33 cellular contexts compared by ENCODE assay signal in genomic region chr20:1315804-1316203, GRCh38. TPM values are rescaled to one million over a fixed set of nuclear protein-coding genes. Genes with fewer than 3 reads are reported as not detected.
DNase-seq lines count a peak whose midpoint lies in the region; ATAC-seq, FAIRE-seq and TF ChIP-seq lines count a peak whose summit lies in the region.
"Had no signal": no experiment of that assay in that cellular context is flagged by ENCODE, and none has a peak within 500 bp of the region (broad histone marks: within the 10 kb centered on the region; RNA-seq: fewer than 3 reads in every experiment).

No MANE protein-coding gene starts in this region.

- intact Hi-C loops in HepG2 (cut with micrococcal nuclease; ENCODE audit: unreplicated experiment) (loop anchor here (2.0 kb wide), 1 partner anchor 83 kb away; no protein-coding TSS in a partner anchor), right lobe of liver (cut with DNase I) (no loop called here), K562 (cut with micrococcal nuclease) (loop anchor here (10.0 kb wide), 1 partner anchor 189 kb away; no protein-coding TSS in a partner anchor)

- H3K9me1 ChIP-seq in K562 (ENCODE audit: control insufficient read depth, insufficient read depth, low read length): no peaks in the 10 kb centered on the region

- BruUV-seq in HepG2 (replicated peaks; lab: Mats Ljungman, UMichigan) (no TSS peak), K562 (replicated peaks; lab: Mats Ljungman, UMichigan) (no TSS peak)

- H3K36me3 ChIP-seq in HepG2 (replicated peaks in 1 of 2; ENCODE audit: control insufficient read depth in 1 of 2, insufficient read depth in 2 of 2, low read length in 2 of 2) (no peaks in the 10 kb centered on the region), right lobe of liver (no peaks in the 10 kb centered on the region), HEK293 (ENCODE audit: control insufficient read depth in 2 of 2, insufficient read depth in 1 of 2, low read length in 2 of 2) (no peaks in the 10 kb centered on the region), K562 (ENCODE audit: control insufficient read depth, insufficient read depth, low read length) (no peaks in the 10 kb centered on the region)
- H3K36me3 ChIP-seq: BE2C; BLaER1; BLaER1 treated with 17β-estradiol and CSF1 and Interleukin-3, amounts not matched to agents 10 nM and 100 nM had no signal

- in situ Hi-C loops in HepG2 (cut with HindIII; ENCODE audit: extremely low pct_ligation_motif_present, low pct_unique_long_range_greater_than_20kb) (no loop called here), K562 (cut with MboI) (no loop called here)

- H3K9me3 ChIP-seq in HepG2 (ENCODE audit: low read length) (no peaks in the 10 kb centered on the region), right lobe of liver (no peaks in the 10 kb centered on the region), HEK293 (ENCODE audit: control insufficient read depth, insufficient read depth, low read depth, low read length) (no peaks in the 10 kb centered on the region), K562 (replicated peaks; ENCODE audit: control insufficient read depth, insufficient read depth, low read depth, low read length) (no peaks in the 10 kb centered on the region)
- H3K9me3 ChIP-seq: A549, BE2C, BLaER1, Caco-2 had no signal

- peaks cover 24% of the 10 kb centered on the region for H3K4me1 ChIP-seq in HepG2 (ENCODE audit: insufficient read depth, low read length)
- peaks cover 0 to 13% (median 2%) of the 10 kb centered on the region in 4 donors for H3K4me1 ChIP-seq in right lobe of liver
- H3K4me1 ChIP-seq in HEK293 (ENCODE audit: control insufficient read depth, insufficient read depth, low read length): 0 out of 2 replicates have a peak, but pooled peaks cover 2% of the 10 kb centered on the region
- peaks cover 0 to 9% of the 10 kb centered on the region in 2 experiments; a peak in 3 of 5 replicates for H3K4me1 ChIP-seq in K562 (replicated peaks in 1 of 2; ENCODE audit: control insufficient read depth in 2 of 2, insufficient read depth in 2 of 2, low read length in 2 of 2)
- H3K4me1 ChIP-seq: BE2C, Caco-2 had no signal

- H3K4me2 ChIP-seq in HepG2 (ENCODE audit: low read depth, low read length) (no peak overlapping the region), K562 (ENCODE audit: insufficient read depth, low read length) (no peak overlapping the region)
- H3K4me2 ChIP-seq: A549; BLaER1; BLaER1 treated with 17β-estradiol and CSF1 and Interleukin-3, amounts not matched to agents 10 nM and 100 nM had no signal

- no peak for TF ChIP-seq CTCF in HepG2 (CRISPR knock-in tag; IDR thresholded peaks at IDR 0.05)
- TF ChIP-seq CTCF in right lobe of liver (IDR thresholded peaks at IDR 0.05): no peak
- no peak for TF ChIP-seq CTCF in HEK293 (tag by site-specific recombination; IDR thresholded peaks at IDR 0.05)
- no peak for TF ChIP-seq CTCF in K562 (IDR thresholded peaks at IDR 0.05 in 2 of 3, conservative IDR thresholded peaks at IDR 0.05 in 1 of 3; ENCODE audit: insufficient read depth in 2 of 3, low read depth in 1 of 3, low read length in 3 of 3)

- POLR2A ChIA-PET in HepG2 (lab: Yijun Ruan, JAX) (interaction anchor here (2.1 kb wide), 1 partner anchor 10 kb away, joined by 8 read pairs; no protein-coding TSS in a partner anchor), HEK293 (lab: Yijun Ruan, JAX) (no interaction called here), K562 (lab: Yijun Ruan, JAX) (interaction anchor here (0.9 to 1.1 kb wide), 2 partner anchors 9 to 10 kb away, joined by 3 read pairs; no protein-coding TSS in a partner anchor)

- WGBS in HepG2 (ENCODE audit: low lambda C conversion rate): 52% methylated on average over 5 of the region's 5 CpGs
- WGBS in right lobe of liver (ENCODE audit: insufficient coverage, low coverage, low lambda C conversion rate, missing lambda C conversion rate): 70% methylated on average over 5 of the region's 5 CpGs
- 55% methylated on average over 5 of the region's 5 CpGs for WGBS in K562 (ENCODE audit: insufficient coverage, low coverage, missing lambda C conversion rate)

- H2AFZ ChIP-seq in HepG2 (ENCODE audit: low read length): no peak overlapping the region
- H2AFZ ChIP-seq in K562 (ENCODE audit: low read depth, low read length): no peak overlapping the region

- ATAC-seq in HepG2 (no peak), right lobe of liver (no peak), K562 (no peak)
- ATAC-seq in activated CD4-positive, CD25-positive, alpha-beta regulatory T cell treated with anti-CD3 and anti-CD28 coated beads, Interleukin-2, amount 50 U/mL, for 24 hours: no peak
- ATAC-seq: A549; CD8-positive, alpha-beta T cell had no signal

- H3K27me3 ChIP-seq in HepG2 (ENCODE audit: control insufficient read depth in 1 of 2, insufficient read depth in 2 of 2, low read length in 2 of 2) (peaks cover 0 to 2% of the 10 kb centered on the region in 2 experiments; a peak in 1 of 5 replicates), right lobe of liver (no peaks in the 10 kb centered on the region), K562 (ENCODE audit: control insufficient read depth in 2 of 2, insufficient read depth in 2 of 2, low read length in 2 of 2) (no peaks in the 10 kb centered on the region)
- H3K27me3 ChIP-seq: BE2C; BLaER1; BLaER1 treated with 17β-estradiol and CSF1 and Interleukin-3, amounts not matched to agents 10 nM and 100 nM had no signal

- H3K27ac ChIP-seq in HepG2 (ENCODE audit: extremely low read length, insufficient read depth, low read length) (no peak overlapping the region), right lobe of liver (no peak overlapping the region), HEK293 (ENCODE audit: extremely low read depth, low read depth, low read length) (no peak overlapping the region), K562 (ENCODE audit: extremely low read depth, low read depth, low read length) (no peak overlapping the region)
- H3K27ac ChIP-seq: 22Rv1; A549; BLaER1; BLaER1 treated with 17β-estradiol and CSF1 and Interleukin-3, amounts not matched to agents 10 nM and 100 nM; C4-2B had no signal

- H3K9ac ChIP-seq in HepG2 (ENCODE audit: insufficient read depth, low read depth, low read length) (no peak overlapping the region), K562 (ENCODE audit: insufficient read depth in 1 of 2, low read depth in 2 of 2, low read length in 2 of 2) (no peak overlapping the region)
- H3K9ac ChIP-seq: BLaER1; BLaER1 treated with 17β-estradiol and CSF1 and Interleukin-3, amounts not matched to agents 10 nM and 100 nM had no signal

- no peak for TF ChIP-seq RAD21 in HepG2 (CRISPR knock-in tag; IDR thresholded peaks at IDR 0.05)
- TF ChIP-seq RAD21 in K562 (CRISPR knock-in tag; conservative IDR thresholded peaks at IDR 0.05 in 1 of 2, IDR thresholded peaks at IDR 0.05 in 1 of 2): no peak

- H3K79me2 ChIP-seq in HepG2 (ENCODE audit: insufficient read depth, low read length): no peaks in the 10 kb centered on the region
- no peaks in the 10 kb centered on the region for H3K79me2 ChIP-seq in K562 (ENCODE audit: control insufficient read depth, insufficient read depth, low read length)

- TF ChIP-seq POLR2A in HepG2 (IDR thresholded peaks at IDR 0.05; ENCODE audit: insufficient read depth in 1 of 2, low read depth in 2 of 2, low read length in 2 of 2): no peak
- TF ChIP-seq POLR2A in right lobe of liver (IDR thresholded peaks at IDR 0.05): no peak
- TF ChIP-seq POLR2A in K562 (conservative IDR thresholded peaks at IDR 0.05): no peak

- TF ChIP-seq EP300 in HepG2 (IDR thresholded peaks at IDR 0.05; ENCODE audit: low read depth in 2 of 2, low read length in 2 of 2): no peak
- no peak for TF ChIP-seq EP300 in HepG2 (CRISPR knock-in tag; IDR thresholded peaks at IDR 0.05; ENCODE audit: borderline replicate concordance)
- no peak for TF ChIP-seq EP300 in K562 (IDR thresholded peaks at IDR 0.05; ENCODE audit: low read length)

- CTCF ChIA-PET in HepG2 (lab: Yijun Ruan, JAX; ENCODE audit: low intra/inter-chr PET ratio, low total read pairs): interaction anchor here (6.5 kb wide), 1 partner anchor 122 kb away, joined by 122 read pairs; no protein-coding TSS in a partner anchor
- CTCF ChIA-PET in HEK293 (lab: Yijun Ruan, JAX): interaction anchor here (0.7 to 2.0 kb wide), 6 partner anchors 8 to 187 kb away, joined by 3 to 10 read pairs (median 4); no protein-coding TSS in a partner anchor
- CTCF ChIA-PET in K562 (lab: Yijun Ruan, JAX; ENCODE audit: low intra/inter-chr PET ratio): no interaction called here

- FAIRE-seq in HepG2 (lab: Jason Lieb, UNC): no peak
- no peak for FAIRE-seq in K562 (lab: Jason Lieb, UNC)
- FAIRE-seq: A204.1, A549, D721Med had no signal

- DNase-seq in HepG2 (ENCODE audit: low spot score) (no peak), right lobe of liver (no peak), K562 (ENCODE audit: extremely low read depth in 1 of 4, low spot score in 3 of 4) (no peak), NCI-H2107 (lab: John Stamatoyannopoulos, UW) (no peak)
- DNase-seq: 8988T; ACHN; AML-193; BE2C; C1 segment of cervical spinal cord; Caco-2; Calu3; CD4-positive, alpha-beta memory T cell; CD4-positive, alpha-beta T cell; CD4-positive, CD25-positive, alpha-beta regulatory T cell; CD8-positive, alpha-beta memory T cell; CD8-positive, alpha-beta T cell; COR-L47; DMS 273 treated with DMSO at 0.1 percent for 48 hours; DMS153; DMS53; DMS79; DMS79 treated with DMSO at 0.1 percent for 48 hours; DND-41; EL had no signal

- H4K20me1 ChIP-seq in HepG2 (ENCODE audit: insufficient read depth, low read length) (no peaks in the 10 kb centered on the region), K562 (replicated peaks; ENCODE audit: control insufficient read depth, insufficient read depth, low read length) (no peaks in the 10 kb centered on the region)
- H4K20me1 ChIP-seq: BLaER1; BLaER1 treated with 17β-estradiol and CSF1 and Interleukin-3, amounts not matched to agents 10 nM and 100 nM had no signal

- H3K4me3 ChIP-seq in HepG2 (replicated peaks in 1 of 3; ENCODE audit: insufficient read depth in 1 of 3, low read depth in 2 of 3, low read length in 3 of 3): no peak overlapping the region
- no peak overlapping the region for H3K4me3 ChIP-seq in right lobe of liver
- no peak overlapping the region for H3K4me3 ChIP-seq in HEK293 (ENCODE audit: low read depth, low read length)
- H3K4me3 ChIP-seq in K562: no peak overlapping the region
- H3K4me3 ChIP-seq: A549; BLaER1; BLaER1 treated with 17β-estradiol and CSF1 and Interleukin-3, amounts not matched to agents 10 nM and 100 nM had no signal

RNA-seq across cellular contexts. Expression of gene SDCBP2, which starts 13.1 kb away (rescaled TPM):
- total RNA-seq in HepG2 (2016; rRNA removed; fragmentation: Illumina TruSeq; extraction: Trizol) (0.87 and 1.2 TPM in 2 replicates), right lobe of liver (10 to 100 TPM in 3 of 6 experiments, 1 to 10 TPM in 3; 2.0 to 43.3 (median 16.6) TPM), K562 (2014; rRNA removed) (0.27 and 1.6 TPM in 2 replicates), K562 (2014; rRNA removed; fragmentation: Illumina TruSeq; extraction: Trizol) (0.77 and 0.80 TPM in 2 replicates), K562 (2015; rRNA removed; fragmentation: Illumina TruSeq; extraction: Trizol) (0.91 and 1.2 TPM in 2 replicates), K562 (2021) (1.0 and 1.2 TPM in 2 replicates)
- total RNA-seq in HepG2 (2016; cell fraction: cytosol; rRNA removed; fragmentation: Illumina TruSeq; extraction: Trizol; ENCODE audit: low read depth): 0.79 and 0.91 TPM in 2 replicates
- 0.89 and 1.1 TPM in 2 replicates for total RNA-seq in HepG2 (2016; cell fraction: insoluble cytoplasmic fraction; rRNA removed; fragmentation: Illumina TruSeq; extraction: Trizol)
- total RNA-seq in HepG2 (2016; cell fraction: membrane; rRNA removed; fragmentation: Illumina TruSeq; extraction: Trizol): 0.48 and 0.93 TPM in 2 replicates
- 0.66 and 0.81 TPM in 2 replicates for total RNA-seq in HepG2 (2016; cell fraction: nucleus; rRNA removed; fragmentation: Illumina TruSeq; extraction: Trizol)
- polyA plus RNA-seq in HepG2 (2011; rRNA removed) (2.4 and 2.9 TPM in 2 replicates), K562 (2011; rRNA removed) (0.71 and 2.1 TPM in 2 replicates), K562 (2014; fragmentation: Illumina TruSeq; extraction: Trizol) (0.97 and 1.3 TPM in 2 replicates), K562 (2014; fragmentation: Nextera tagmentation; extraction: Ambion mirVana) (under 1 TPM; 0.06 to 0.07 TPM), K562 (2014; rRNA removed) (1.2 and 1.3 TPM in 2 replicates)
- 2.5 and 3.1 TPM in 2 replicates for polyA plus RNA-seq in HepG2 (2011; cell fraction: cytosol; rRNA removed)
- polyA plus RNA-seq in HepG2 (2011; cell fraction: nucleus; rRNA removed): 6.1 and 6.2 TPM in 2 replicates
- polyA plus RNA-seq in HepG2 (2012): 2.1 and 4.3 TPM in 2 replicates
- 0.62 and 0.94 TPM in 2 replicates for polyA plus RNA-seq in HepG2 (2016; cell fraction: cytosol; fragmentation: Illumina TruSeq; extraction: Trizol; ENCODE audit: low read depth)
- 0.67 and 0.96 TPM in 2 replicates for polyA plus RNA-seq in HepG2 (2016; cell fraction: insoluble cytoplasmic fraction; fragmentation: Illumina TruSeq; extraction: Trizol; ENCODE audit: low read depth)
- 0.65 and 0.68 TPM in 2 replicates for polyA plus RNA-seq in HepG2 (2016; cell fraction: membrane; fragmentation: Illumina TruSeq; extraction: Trizol; ENCODE audit: low read depth)
- 1.5 and 1.6 TPM in 2 replicates for polyA plus RNA-seq in HepG2 (2016; cell fraction: nucleus; fragmentation: Illumina TruSeq; extraction: Trizol; ENCODE audit: insufficient read depth, low read depth)
- 0.42 and 0.92 TPM in 2 replicates for polyA minus RNA-seq in HepG2 (2011; rRNA and poly(A)+ RNA removed; ENCODE audit: low replicate concordance)
- polyA minus RNA-seq in HepG2 (2011; cell fraction: cytosol; rRNA and poly(A)+ RNA removed): 0.62 and 0.89 TPM in 2 replicates
- polyA minus RNA-seq in HepG2 (2011; cell fraction: nucleus; rRNA and poly(A)+ RNA removed): 0.37 and 0.64 TPM in 2 replicates
- total RNA-seq in K562 (2011; cell fraction: chromatin; rRNA removed; ENCODE audit: low replicate concordance): 0.84 and 1.6 TPM in 2 replicates
- 1.6 and 1.7 TPM in 2 replicates for total RNA-seq in K562 (2011; cell fraction: nucleolus; rRNA removed)
- 1.4 and 1.8 TPM in 2 replicates for total RNA-seq in K562 (2011; cell fraction: nucleoplasm; rRNA removed)
- 1.6 and 2.3 TPM in 2 replicates for polyA plus RNA-seq in K562 (2011; cell fraction: cytosol; rRNA removed)
- 2.9 and 5.0 TPM in 2 replicates for polyA plus RNA-seq in K562 (2011; cell fraction: nucleus; rRNA removed)
- polyA plus RNA-seq in K562 (2012): 0.92 and 1.1 TPM in 2 replicates
- polyA minus RNA-seq in K562 (2011; rRNA and poly(A)+ RNA removed): 0.60 and 0.74 TPM in 2 replicates
- not detected in 2 replicates for polyA minus RNA-seq in K562 (2011; cell fraction: cytosol; rRNA and poly(A)+ RNA removed)
- 0.54 and 0.56 TPM in 2 replicates for polyA minus RNA-seq in K562 (2011; cell fraction: nucleus; rRNA and poly(A)+ RNA removed)

RNA-seq across cellular contexts. Expression of gene SNPH, which starts 49.7 kb away (rescaled TPM):
- 0.09 TPM in 1 of 2 replicates, not detected in the other for total RNA-seq in HepG2 (2016; rRNA removed; fragmentation: Illumina TruSeq; extraction: Trizol)
- not detected in 2 replicates for total RNA-seq in HepG2 (2016; cell fraction: cytosol; rRNA removed; fragmentation: Illumina TruSeq; extraction: Trizol; ENCODE audit: low read depth)
- total RNA-seq in HepG2 (2016; cell fraction: insoluble cytoplasmic fraction; rRNA removed; fragmentation: Illumina TruSeq; extraction: Trizol): 0.04 TPM in 1 of 2 replicates, not detected in the other
- 0.03 TPM in 1 of 2 replicates, not detected in the other for total RNA-seq in HepG2 (2016; cell fraction: membrane; rRNA removed; fragmentation: Illumina TruSeq; extraction: Trizol)
- total RNA-seq in HepG2 (2016; cell fraction: nucleus; rRNA removed; fragmentation: Illumina TruSeq; extraction: Trizol): 0.06 TPM in 2 replicates
- polyA plus RNA-seq in HepG2 (2011; rRNA removed): not detected in 2 replicates
- polyA plus RNA-seq in HepG2 (2011; cell fraction: cytosol; rRNA removed): not detected in 2 replicates
- polyA plus RNA-seq in HepG2 (2011; cell fraction: nucleus; rRNA removed): 0.02 TPM in 1 of 2 replicates, not detected in the other
- polyA plus RNA-seq in HepG2 (2012): not detected in 2 replicates
- polyA plus RNA-seq in HepG2 (2016; cell fraction: cytosol; fragmentation: Illumina TruSeq; extraction: Trizol; ENCODE audit: low read depth): not detected in 2 replicates
- not detected in 2 replicates for polyA plus RNA-seq in HepG2 (2016; cell fraction: insoluble cytoplasmic fraction; fragmentation: Illumina TruSeq; extraction: Trizol; ENCODE audit: low read depth)
- polyA plus RNA-seq in HepG2 (2016; cell fraction: membrane; fragmentation: Illumina TruSeq; extraction: Trizol; ENCODE audit: low read depth): not detected in 2 replicates
- 0.12 TPM in 1 of 2 replicates, not detected in the other for polyA plus RNA-seq in HepG2 (2016; cell fraction: nucleus; fragmentation: Illumina TruSeq; extraction: Trizol; ENCODE audit: insufficient read depth, low read depth)
- polyA minus RNA-seq in HepG2 (2011; rRNA and poly(A)+ RNA removed; ENCODE audit: low replicate concordance): 0.02 and 0.10 TPM in 2 replicates
- polyA minus RNA-seq in HepG2 (2011; cell fraction: cytosol; rRNA and poly(A)+ RNA removed): not detected in 2 replicates
- polyA minus RNA-seq in HepG2 (2011; cell fraction: nucleus; rRNA and poly(A)+ RNA removed): not detected in 2 replicates
- total RNA-seq in right lobe of liver: under 1 TPM; 0.11 to 0.61 (median 0.12) TPM
- 3.4 and 5.0 TPM in 2 replicates for total RNA-seq in K562 (2011; cell fraction: chromatin; rRNA removed; ENCODE audit: low replicate concordance)
- total RNA-seq in K562 (2011; cell fraction: nucleolus; rRNA removed): 2.8 TPM in 2 replicates
- 2.8 and 3.2 TPM in 2 replicates for total RNA-seq in K562 (2011; cell fraction: nucleoplasm; rRNA removed)
- total RNA-seq in K562 (2014; rRNA removed): 4.2 and 5.7 TPM in 2 replicates
- 0.80 and 0.98 TPM in 2 replicates for total RNA-seq in K562 (2014; rRNA removed; fragmentation: Illumina TruSeq; extraction: Trizol)
- total RNA-seq in K562 (2015; rRNA removed; fragmentation: Illumina TruSeq; extraction: Trizol): 1.3 and 1.4 TPM in 2 replicates
- 3.9 TPM in 2 replicates for total RNA-seq in K562 (2021)
- polyA plus RNA-seq in K562 (2011; rRNA removed): 1.1 and 1.4 TPM in 2 replicates
- 1.2 and 3.1 TPM in 2 replicates for polyA plus RNA-seq in K562 (2011; cell fraction: cytosol; rRNA removed)
- polyA plus RNA-seq in K562 (2011; cell fraction: nucleus; rRNA removed): 3.4 and 6.9 TPM in 2 replicates
- polyA plus RNA-seq in K562 (2012): 1.4 and 2.6 TPM in 2 replicates
- polyA plus RNA-seq in K562 (2014; fragmentation: Illumina TruSeq; extraction: Trizol): 1.5 and 2.1 TPM in 2 replicates
- under 1 TPM; 0.03 to 0.08 TPM for polyA plus RNA-seq in K562 (2014; fragmentation: Nextera tagmentation; extraction: Ambion mirVana)
- 2.1 and 2.8 TPM in 2 replicates for polyA plus RNA-seq in K562 (2014; rRNA removed)
- 0.69 and 0.91 TPM in 2 replicates for polyA minus RNA-seq in K562 (2011; rRNA and poly(A)+ RNA removed)
- polyA minus RNA-seq in K562 (2011; cell fraction: cytosol; rRNA and poly(A)+ RNA removed): 2.2 and 2.4 TPM in 2 replicates
- 1.3 and 1.6 TPM in 2 replicates for polyA minus RNA-seq in K562 (2011; cell fraction: nucleus; rRNA and poly(A)+ RNA removed)

Comparison
In these comparisons a context has a peak if more than half of its experiments do, and no peak if none do; other contexts are left out.
1. intact Hi-C loops: an anchor here in HepG2 (2.0 kb wide) and K562 (10.0 kb wide); none called in right lobe of liver.
2. Of the 241 proteins assayed by ChIP-seq in both HepG2 and K562: peak only in HepG2: none; only in K562: none; in both: ZNF121; in neither: 240.